ENCODE assay signal across 12 cellular contexts in genomic region chr14:81178063-81178462, GRCh38. TPM values are rescaled to one million over a fixed set of nuclear protein-coding genes. Genes with fewer than 3 reads are reported as not detected.
DNase-seq lines count a peak whose midpoint lies in the region; ATAC-seq and TF ChIP-seq lines count a peak whose summit lies in the region.
"Had no signal": no experiment of that assay in that cellular context is flagged by ENCODE, and none has a peak within 500 bp of the region (broad histone marks: within the 10 kb centered on the region; RNA-seq: fewer than 3 reads in every experiment).

No MANE protein-coding gene starts in this region.

- H4K20me1 ChIP-seq in PC-9 (ENCODE audit: insufficient read depth): no peaks in the 10 kb centered on the region

- H3K27ac ChIP-seq in muscle layer of duodenum (ENCODE audit: low read length) (peak overlapping the region; percentile 62), PC-9 (no peak overlapping the region)

- no peak overlapping the region for H3K4me3 Mint-ChIP-seq in osteocyte (ENCODE audit: unreplicated experiment)
- no peak overlapping the region for H3K4me3 Mint-ChIP-seq in progenitor cell of endocrine pancreas (ENCODE audit: low read depth)

- H2AFZ ChIP-seq in PC-9: no peak overlapping the region

- H3K36me3 Mint-ChIP-seq in osteocyte (ENCODE audit: unreplicated experiment) (peaks cover 41% of the 10 kb centered on the region), progenitor cell of endocrine pancreas (ENCODE audit: insufficient read depth) (peaks cover 9% of the 10 kb centered on the region)

- no peak overlapping the region for H3K4me2 ChIP-seq in PC-9

- CTCF ChIA-PET in PC-9 (lab: Charles Lee): no interaction called here

- no peaks in the 10 kb centered on the region for H3K27me3 Mint-ChIP-seq in osteocyte (ENCODE audit: unreplicated experiment)
- no peaks in the 10 kb centered on the region for H3K27me3 Mint-ChIP-seq in progenitor cell of endocrine pancreas
- H3K27me3 Mint-ChIP-seq: brain had no signal

- DNase-seq in LNCaP clone FGC (ENCODE audit: low read depth) (peak; percentile 19), PC-9 (no peak), osteocyte (ENCODE audit: extremely low spot score, unreplicated experiment) (no peak), progenitor cell of endocrine pancreas (ENCODE audit: low spot score, unreplicated experiment) (no peak), T-helper 9 cell (no peak)
- DNase-seq: activated CD4-positive, alpha-beta T cell treated with anti-CD3 and anti-CD28 coated beads, Interleukin-2, amount 50 U/mL, for 4 hours; DMS 273 treated with DMSO at 0.1 percent for 48 hours; KG1 had no signal

- no TSS peak for BruUV-seq in PC-9 (replicated peaks; lab: Mats Ljungman, UMichigan)

- intact Hi-C loops in PC-9 (cut with micrococcal nuclease; ENCODE audit: unreplicated experiment): loop anchor here (10.0 kb wide), 1 partner anchor 1123 kb away; no protein-coding TSS in a partner anchor

- H3K4me3 ChIP-seq in LNCaP clone FGC (ENCODE audit: low read depth, low read length): no peak overlapping the region
- peak overlapping the region; percentile 32 to 34 for H3K4me3 ChIP-seq in muscle layer of duodenum (ENCODE audit: low read depth in 1 of 2, low read length in 2 of 2)
- H3K4me3 ChIP-seq in PC-9: no peak overlapping the region

- H3K4me1 ChIP-seq in muscle layer of duodenum (ENCODE audit: control insufficient read depth in 1 of 2, insufficient read depth in 2 of 2, low read length in 2 of 2): peaks cover 6 to 10% of the 10 kb centered on the region in 2 donors
- no peaks in the 10 kb centered on the region for H3K4me1 ChIP-seq in PC-9 (replicated peaks; ENCODE audit: insufficient read depth)

- no peaks in the 10 kb centered on the region for H3K9me3 ChIP-seq in muscle layer of duodenum (ENCODE audit: control insufficient read depth in 1 of 2, low read length in 2 of 2)
- H3K9me3 ChIP-seq in PC-9 (ENCODE audit: insufficient read depth, low read depth): no peaks in the 10 kb centered on the region

- POLR2A ChIA-PET in PC-9 (lab: Charles Lee; ENCODE audit: unreplicated experiment): no interaction called here

- no peaks in the 10 kb centered on the region for H3K9me3 Mint-ChIP-seq in osteocyte (ENCODE audit: unreplicated experiment)
- H3K9me3 Mint-ChIP-seq in progenitor cell of endocrine pancreas (ENCODE audit: low read depth): no peaks in the 10 kb centered on the region
- H3K9me3 Mint-ChIP-seq: brain had no signal

- H3K36me3 ChIP-seq in muscle layer of duodenum (ENCODE audit: control insufficient read depth in 1 of 2, insufficient read depth in 2 of 2, low read length in 2 of 2): no peaks in the 10 kb centered on the region
- H3K36me3 ChIP-seq in PC-9 (ENCODE audit: low read depth): no peaks in the 10 kb centered on the region; the same call in 1 of the 2 replicates

- TF ChIP-seq CTCF in LNCaP clone FGC (IDR thresholded peaks at IDR 0.05; ENCODE audit: control insufficient read depth, extremely low read depth, insufficient read depth): no peak
- no peak for TF ChIP-seq CTCF in PC-9 (conservative IDR thresholded peaks at IDR 0.05)
- no peak for TF ChIP-seq CTCF in osteocyte (IDR thresholded peaks at IDR 0.05)
- TF ChIP-seq CTCF in progenitor cell of endocrine pancreas (IDR thresholded peaks at IDR 0.05; ENCODE audit: unreplicated experiment): no peak

- ATAC-seq in GM18519 (IDR thresholded peaks at IDR 0.05; ENCODE audit: low FRiP score, unreplicated experiment): peak; percentile 57
- peak; percentile 57 for ATAC-seq in HG02623 (IDR thresholded peaks at IDR 0.05; ENCODE audit: unreplicated experiment)

- H3K4me1 Mint-ChIP-seq in osteocyte (ENCODE audit: unreplicated experiment) (peaks cover 11% of the 10 kb centered on the region), progenitor cell of endocrine pancreas (ENCODE audit: low read depth) (peaks cover 7% of the 10 kb centered on the region)

- no peak overlapping the region for H3K27ac Mint-ChIP-seq in osteocyte (ENCODE audit: unreplicated experiment)
- H3K27ac Mint-ChIP-seq in progenitor cell of endocrine pancreas: no peak overlapping the region

- no peaks in the 10 kb centered on the region for H3K27me3 ChIP-seq in muscle layer of duodenum (ENCODE audit: low read depth, low read length)
- H3K27me3 ChIP-seq in PC-9 (ENCODE audit: insufficient read depth, low read depth): no peaks in the 10 kb centered on the region

- no peaks in the 10 kb centered on the region for H3K9me2 ChIP-seq in PC-9 (ENCODE audit: insufficient read depth)

- no peaks in the 10 kb centered on the region for H3K79me2 ChIP-seq in PC-9 (ENCODE audit: low read depth)

- no peaks in the 10 kb centered on the region for H3F3A ChIP-seq in PC-9 (ENCODE audit: insufficient read depth, low read depth)

RNA-seq across cellular contexts. Expression of gene GTF2A1, which starts 42.7 kb away (rescaled TPM):
- total RNA-seq in PC-9 (2021): 6.7 and 13.9 TPM in 2 replicates
- 40.8 and 43.4 TPM in 2 replicates for total RNA-seq in osteocyte
- 29.7 and 33.4 TPM in 2 replicates for total RNA-seq in progenitor cell of endocrine pancreas

Comparison
In these comparisons a context has a peak if more than half of its experiments do, and no peak if none do; other contexts are left out.
1. H3K4me3 ChIP-seq: peak in muscle layer of duodenum (2 of 2); none in LNCaP clone FGC (single experiment) and PC-9 (single experiment).